In the genomic region with DNA sequence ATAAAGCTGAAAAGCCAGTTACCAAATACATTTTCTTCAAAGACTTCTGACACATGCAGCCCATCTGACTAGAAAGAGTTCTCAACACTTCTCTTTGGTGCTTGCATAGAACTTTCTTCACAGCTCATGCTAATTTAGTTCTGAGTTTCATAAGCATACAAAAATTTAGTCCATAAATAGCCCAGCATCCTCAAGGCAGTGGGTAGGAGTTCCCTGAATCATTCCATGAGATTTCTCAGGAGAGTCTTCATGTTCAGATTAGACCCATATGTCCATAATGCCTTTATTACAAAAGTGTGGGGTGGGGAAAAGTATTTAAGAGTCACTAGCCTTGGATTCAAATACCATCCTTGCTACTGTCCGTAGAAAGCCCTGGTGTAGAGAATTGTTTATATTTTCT, we compare ENCODE assay signal across 23 cellular contexts.
DNase-seq lines count a peak whose midpoint lies in the region; ATAC-seq and TF ChIP-seq lines count a peak whose summit lies in the region.
"Had no signal": no experiment of that assay in that cellular context is flagged by ENCODE, and none has a peak within 500 bp of the region (broad histone marks: within the 10 kb centered on the region; RNA-seq: fewer than 3 reads in every experiment).

No MANE protein-coding gene starts in this region.

- POLR2A ChIA-PET in Caco-2 (lab: Charles Lee): no interaction called here

- H3K4me1 ChIP-seq in right atrium auricular region (no peaks in the 10 kb centered on the region), mucosa of descending colon (ENCODE audit: low read depth) (no peaks in the 10 kb centered on the region), Caco-2 (no peaks in the 10 kb centered on the region)
- H3K4me1 ChIP-seq: lower lobe of right lung, transverse colon had no signal

- H3K27me3 ChIP-seq in right atrium auricular region (no peaks in the 10 kb centered on the region), Caco-2 (replicated peaks; ENCODE audit: control insufficient read depth, insufficient read depth, low read length) (no peaks in the 10 kb centered on the region)
- H3K27me3 ChIP-seq: neutrophil, transverse colon had no signal

- intact Hi-C loops in mucosa of descending colon (cut with DNase I, micrococcal nuclease): no loop called here
- intact Hi-C loops in Caco-2 (cut with micrococcal nuclease; ENCODE audit: unreplicated experiment): no loop called here

- DNase-seq in AG08395 (ENCODE audit: low spot score) (peak; percentile 85), HCEC 1CT (peak; percentile 45), dedifferentiated amniotic fluid mesenchymal stem cell (ENCODE audit: extremely low spot score) (peak; percentile 86), middle frontal gyrus (ENCODE audit: extremely low spot score, low spot score) (peak; percentile 50), right atrium auricular region (ENCODE audit: low spot score) (no peak), mucosa of descending colon (no peak), Caco-2 (no peak), cerebellar cortex (ENCODE audit: low spot score) (no peak)
- DNase-seq: activated CD4-positive, CD25-positive, alpha-beta regulatory T cell; activated CD8-positive, alpha-beta T cell treated with anti-CD3 and anti-CD28 coated beads for 36 hours; activated T-cell treated with anti-CD3 and anti-CD28 coated beads for 4 hours; amniotic stem cell; kidney; lower lobe of right lung; NCI-H1048; NCI-H187 treated with DMSO at 0.1 percent for 48 hours; NCI-H748 treated with DMSO at 0.1 percent for 48 hours; stimulated activated CD4-positive, alpha-beta T cell treated with anti-CD3 and anti-CD28 coated beads, Interleukin-4, amount 100 ng/mL, for 4 hours; transverse colon had no signal

- TF ChIP-seq CTCF in right atrium auricular region (IDR thresholded peaks at IDR 0.05): no peak
- no peak for TF ChIP-seq CTCF in mucosa of descending colon (IDR thresholded peaks at IDR 0.05)
- TF ChIP-seq CTCF in Caco-2 (IDR thresholded peaks at IDR 0.05; ENCODE audit: insufficient read depth in 1 of 2, low read depth in 1 of 2, low read length in 1 of 2, severe bottlenecking in 1 of 2, unreplicated experiment in 1 of 2): no peak

- H3K9me3 Mint-ChIP-seq in Caco-2 (ENCODE audit: unreplicated experiment): no peaks in the 10 kb centered on the region
- H3K9me3 Mint-ChIP-seq: activated CD8-positive, alpha-beta T cell treated with anti-CD3 and anti-CD28 coated beads for 36 hours; stimulated activated naive CD8-positive, alpha-beta T cell treated with anti-CD3 and anti-CD28 coated beads, Interleukin-15, Interleukin-2, amounts not matched to agents 100 ng/mL and 50 ng/mL, for 24 hours had no signal

- H3K27ac Mint-ChIP-seq in Caco-2 (ENCODE audit: unreplicated experiment): no peak overlapping the region
- H3K27ac Mint-ChIP-seq: activated CD8-positive, alpha-beta T cell treated with anti-CD3 and anti-CD28 coated beads for 36 hours; CD14-positive monocyte; stimulated activated naive CD8-positive, alpha-beta T cell treated with anti-CD3 and anti-CD28 coated beads, Interleukin-15, Interleukin-2, amounts not matched to agents 100 ng/mL and 50 ng/mL, for 24 hours had no signal

- H3K4me3 ChIP-seq in right atrium auricular region: no peak overlapping the region
- H3K4me3 ChIP-seq in mucosa of descending colon: no peak overlapping the region
- H3K4me3 ChIP-seq in Caco-2 (ENCODE audit: low read depth, low read length): no peak overlapping the region
- H3K4me3 ChIP-seq: GM12878, lower lobe of right lung, transverse colon had no signal

- CTCF ChIA-PET in Caco-2 (lab: Charles Lee): no interaction called here

- BruUV-seq in Caco-2 (replicated peaks; lab: Mats Ljungman, UMichigan): no TSS peak

- H3K4me3 Mint-ChIP-seq in Caco-2 (ENCODE audit: unreplicated experiment): no peak overlapping the region
- H3K4me3 Mint-ChIP-seq: activated CD8-positive, alpha-beta T cell treated with anti-CD3 and anti-CD28 coated beads for 36 hours; CD14-positive monocyte; stimulated activated naive CD8-positive, alpha-beta T cell treated with anti-CD3 and anti-CD28 coated beads, Interleukin-15, Interleukin-2, amounts not matched to agents 100 ng/mL and 50 ng/mL, for 24 hours had no signal

- H3K27me3 Mint-ChIP-seq in Caco-2 (ENCODE audit: insufficient read depth, unreplicated experiment): peaks cover 2% of the 10 kb centered on the region
- H3K27me3 Mint-ChIP-seq: activated CD8-positive, alpha-beta T cell treated with anti-CD3 and anti-CD28 coated beads for 36 hours had no signal

- H3K27ac ChIP-seq in right atrium auricular region: no peak overlapping the region
- H3K27ac ChIP-seq: lower lobe of right lung, neutrophil, transverse colon had no signal

- H3K36me3 Mint-ChIP-seq in Caco-2 (ENCODE audit: insufficient read depth, unreplicated experiment): no peaks in the 10 kb centered on the region
- H3K36me3 Mint-ChIP-seq: CD14-positive monocyte had no signal

- H3K9me3 ChIP-seq in right atrium auricular region: no peaks in the 10 kb centered on the region
- H3K9me3 ChIP-seq in mucosa of descending colon: no peaks in the 10 kb centered on the region
- no peaks in the 10 kb centered on the region for H3K9me3 ChIP-seq in Caco-2
- H3K9me3 ChIP-seq: lower lobe of right lung, neutrophil, transverse colon had no signal

- H3K36me3 ChIP-seq in right atrium auricular region (no peaks in the 10 kb centered on the region), mucosa of descending colon (ENCODE audit: low read depth) (no peaks in the 10 kb centered on the region), Caco-2 (ENCODE audit: control insufficient read depth, insufficient read depth, low read length) (no peaks in the 10 kb centered on the region)
- H3K36me3 ChIP-seq: lower lobe of right lung, neutrophil, transverse colon had no signal

- no peak for ATAC-seq in mucosa of descending colon
- ATAC-seq: activated CD8-positive, alpha-beta T cell treated with anti-CD3 and anti-CD28 coated beads for 36 hours; GM12878; lower lobe of right lung had no signal

- no peaks in the 10 kb centered on the region for H3K4me1 Mint-ChIP-seq in Caco-2 (ENCODE audit: low read depth, unreplicated experiment)
- H3K4me1 Mint-ChIP-seq: CD14-positive monocyte had no signal

Comparison
In these comparisons a context has a peak if more than half of its experiments do, and no peak if none do; other contexts are left out.
1. DNase-seq: peak in AG08395 (single experiment), HCEC 1CT (single experiment), dedifferentiated amniotic fluid mesenchymal stem cell (single experiment) and middle frontal gyrus (single experiment); none in right atrium auricular region (single experiment), mucosa of descending colon (0 of 3), Caco-2 (0 of 2) and cerebellar cortex (single experiment).